In the genomic region with DNA sequence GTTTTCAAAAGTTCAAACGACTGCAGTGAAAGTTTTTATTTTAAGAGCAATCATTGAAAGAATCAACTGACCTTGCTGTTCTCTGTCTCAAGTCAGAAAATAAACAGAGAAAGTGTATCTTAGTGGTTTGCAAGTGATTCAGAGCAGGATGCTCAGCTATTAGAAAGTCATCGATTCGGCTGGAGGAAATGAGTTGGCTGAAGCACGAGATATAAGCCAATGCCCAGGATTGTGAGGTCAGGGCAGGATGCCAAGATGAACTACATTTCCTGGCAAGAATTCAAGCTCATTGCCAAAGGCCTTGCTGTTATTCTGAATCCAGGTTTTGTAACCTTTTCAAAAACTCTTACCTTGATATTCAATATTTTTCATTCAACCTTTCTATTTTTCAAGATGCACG, we compare ENCODE assay signal across 9 cellular contexts.
DNase-seq lines count a peak whose midpoint lies in the region; ATAC-seq, FAIRE-seq and TF ChIP-seq lines count a peak whose summit lies in the region.
"Had no signal": no experiment of that assay in that cellular context is flagged by ENCODE, and none has a peak within 500 bp of the region (broad histone marks: within the 10 kb centered on the region; RNA-seq: fewer than 3 reads in every experiment).

No MANE protein-coding gene starts in this region.

- H3K36me3 Mint-ChIP-seq in natural killer cell, result no peaks in the 10 kb centered on the region

- H3K27ac ChIP-seq in fibroblast of lung (ENCODE audit: insufficient read depth, low read length), result peak overlapping the region; percentile 33

- no peaks in the 10 kb centered on the region for H3K79me2 ChIP-seq in fibroblast of lung (ENCODE audit: control insufficient read depth, insufficient read depth, low read length)

- intact Hi-C loops in natural killer cell (cut with micrococcal nuclease), result no loop called here

- no peaks in the 10 kb centered on the region for H3K27me3 ChIP-seq in fibroblast of lung (ENCODE audit: control insufficient read depth, insufficient read depth, low read length)

- no peak for TF ChIP-seq CTCF in fibroblast of lung (conservative IDR thresholded peaks at IDR 0.05 in 1 of 2, IDR thresholded peaks at IDR 0.05 in 1 of 2; ENCODE audit: low read depth in 1 of 2, low read length in 2 of 2)
- TF ChIP-seq CTCF in natural killer cell (IDR thresholded peaks at IDR 0.05), result no peak

- H3K4me1 ChIP-seq in fibroblast of lung (ENCODE audit: control insufficient read depth, extremely low read depth, insufficient read depth, low read length), result no peaks in the 10 kb centered on the region

- H3K4me3 ChIP-seq in fibroblast of lung (replicated peaks in 1 of 4; ENCODE audit: control extremely low read depth in 1 of 4, insufficient read depth in 1 of 4, low read depth in 3 of 4, low read length in 4 of 4), result no peak overlapping the region

- no peaks in the 10 kb centered on the region for H3K36me3 ChIP-seq in fibroblast of lung (ENCODE audit: control insufficient read depth, insufficient read depth, low read length)

- no peak for FAIRE-seq in urothelium cell line (lab: Jason Lieb, UNC)
- FAIRE-seq: A204.1 had no signal

- H3K9me3 ChIP-seq in fibroblast of lung (ENCODE audit: control insufficient read depth, insufficient read depth, low read depth, low read length), result no peaks in the 10 kb centered on the region

- H3K27ac Mint-ChIP-seq in natural killer cell, result no peak overlapping the region

- no peak overlapping the region for H3K4me2 ChIP-seq in fibroblast of lung (ENCODE audit: extremely low read depth, insufficient read depth, low read length)

- H3K27me3 Mint-ChIP-seq in natural killer cell (ENCODE audit: low read depth in 2 of 2), result no peaks in the 10 kb centered on the region

- ATAC-seq in HG02870 (IDR thresholded peaks at IDR 0.05; ENCODE audit: unreplicated experiment), result peak; percentile 65
- ATAC-seq in natural killer cell, result no peak

- H4K20me1 ChIP-seq in fibroblast of lung (ENCODE audit: control insufficient read depth, extremely low read depth, insufficient read depth, low read length), result no peaks in the 10 kb centered on the region

- H3K4me3 Mint-ChIP-seq in natural killer cell, result no peak overlapping the region

- DNase-seq in NCI-H146 (lab: John Stamatoyannopoulos, UW), result peak; percentile 14
- DNase-seq in NCI-H146 treated with DMSO at 0.1 percent for 48 hours (lab: John Stamatoyannopoulos, UW; ENCODE audit: unreplicated experiment), result no peak
- peak; percentile 35 for DNase-seq in NCI-H345 treated with DMSO at 0.1 percent for 48 hours (lab: John Stamatoyannopoulos, UW; ENCODE audit: unreplicated experiment)
- peak; percentile 82 to 85 for DNase-seq in fibroblast of lung (ENCODE audit: low read depth in 2 of 2)
- peak; percentile 54 for DNase-seq in urothelium cell line (ENCODE audit: low spot score)
- no peak for DNase-seq in natural killer cell
- DNase-seq in DMS114 treated with DMSO at 0.1 percent for 48 hours (lab: John Stamatoyannopoulos, UW; ENCODE audit: unreplicated experiment), result no peak

- H3K4me1 Mint-ChIP-seq in natural killer cell, result no peaks in the 10 kb centered on the region

- no peak overlapping the region for H2AFZ ChIP-seq in fibroblast of lung (ENCODE audit: low read length)

- no peak overlapping the region for H3K9ac ChIP-seq in fibroblast of lung (ENCODE audit: insufficient read depth, low read length)

- H3K9me3 Mint-ChIP-seq in natural killer cell, result peaks cover 0 to 5% of the 10 kb centered on the region in 2 donors

Comparison
In these comparisons a context has a peak if more than half of its experiments do, and no peak if none do; other contexts are left out.
1. DNase-seq: peak in NCI-H146 (single experiment), NCI-H345 treated with DMSO at 0.1 percent for 48 hours (single experiment), fibroblast of lung (2 of 2) and urothelium cell line (single experiment); none in NCI-H146 treated with DMSO at 0.1 percent for 48 hours (single experiment), natural killer cell (single experiment) and DMS114 treated with DMSO at 0.1 percent for 48 hours (single experiment).